1 cellular context compared by ENCODE assay signal in the genomic region with DNA sequence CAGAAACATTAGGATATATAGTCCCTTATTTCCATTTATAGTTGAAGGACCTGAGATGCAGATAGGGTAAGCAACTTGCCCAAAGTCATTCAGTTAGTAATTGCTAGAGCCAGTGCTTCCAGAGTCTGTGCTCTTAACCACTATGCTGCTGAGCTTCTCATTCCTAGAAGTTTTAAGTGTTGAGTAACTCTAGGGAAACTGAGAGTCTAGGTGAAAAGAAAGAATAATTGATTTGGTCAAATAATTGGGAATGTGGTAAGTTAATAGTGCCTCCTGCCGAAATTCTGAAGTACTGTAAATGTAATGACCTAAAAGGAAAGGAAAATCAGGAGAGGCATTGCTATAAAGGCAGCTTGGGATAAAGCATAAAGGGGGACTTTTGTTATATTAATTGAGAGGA.
TF ChIP-seq lines count a peak whose summit lies in the region.

No MANE protein-coding gene starts in this region.

TF ChIP-seq in IMR-90, 13 proteins besides CTCF, POLR2A, EP300 and RAD21:
- TF ChIP-seq MAFK (IDR thresholded peaks at IDR 0.05; ENCODE audit: low read depth, low read length): no peak
- TF ChIP-seq ELK1 (IDR thresholded peaks at IDR 0.05; ENCODE audit: borderline replicate concordance, low read depth, low read length): no peak
- TF ChIP-seq SMC3 (IDR thresholded peaks at IDR 0.05; ENCODE audit: low read depth, low read length): peak; percentile 24
- TF ChIP-seq NFE2L2 (IDR thresholded peaks at IDR 0.05; ENCODE audit: low read depth, low read length): no peak
- no peak for TF ChIP-seq BHLHE40 (IDR thresholded peaks at IDR 0.05; ENCODE audit: low read depth, low read length)
